In the genomic region with DNA sequence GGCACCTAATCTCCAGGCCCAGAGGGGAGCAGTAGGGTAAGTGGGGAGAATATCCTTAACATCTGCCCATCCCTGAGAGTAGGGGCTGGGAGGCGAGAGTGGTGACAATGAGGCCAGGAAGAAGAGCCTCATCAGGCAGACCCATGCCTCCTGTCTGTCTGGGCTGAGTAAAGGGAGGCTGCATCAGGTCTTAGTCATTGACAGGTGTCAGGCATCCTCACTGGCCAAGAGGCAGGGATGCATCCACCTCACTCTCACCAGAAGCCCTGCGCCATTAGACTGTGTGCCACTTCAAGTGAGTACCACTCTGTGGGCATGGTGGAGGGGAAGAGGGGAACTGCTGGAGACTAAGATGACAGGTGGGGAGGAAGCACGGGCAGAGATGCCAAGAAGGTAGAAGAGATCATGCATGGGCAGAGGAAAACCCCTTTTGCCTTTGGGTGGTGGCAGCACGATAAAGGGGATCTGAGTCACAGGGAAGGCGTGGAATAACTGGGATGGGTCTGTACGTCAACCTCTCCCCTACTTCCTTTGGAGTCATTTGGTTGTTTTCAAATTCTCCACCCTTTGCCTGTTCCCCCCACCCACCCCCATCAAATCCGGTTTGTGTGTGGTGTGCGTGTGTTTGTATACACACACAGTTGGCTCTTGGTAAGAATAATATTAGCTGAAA, we compare ENCODE assay signal across 15 cellular contexts. TPM values are rescaled to one million over a fixed set of nuclear protein-coding genes. Genes with fewer than 3 reads are reported as not detected.
DNase-seq lines count a peak whose midpoint lies in the region; ATAC-seq and TF ChIP-seq lines count a peak whose summit lies in the region.
"Had no signal": no experiment of that assay in that cellular context is flagged by ENCODE, and none has a peak within 500 bp of the region (broad histone marks: within the 10 kb centered on the region; RNA-seq: fewer than 3 reads in every experiment).

No MANE protein-coding gene starts in this region.

- no peak overlapping the region for H3K4me3 Mint-ChIP-seq in activated T-cell treated with anti-CD3 and anti-CD28 coated beads, Interleukin-2, amount 50 U/mL, for 4 hours
- H3K4me3 Mint-ChIP-seq: activated CD8-positive, alpha-beta memory T cell treated with anti-CD3 and anti-CD28 coated beads, Interleukin-2, amount 10 ng/mL, durations not matched to agents 7 days and 5 days; IgD-negative memory B cell had no signal

- H3K27me3 ChIP-seq in ACC112 (ENCODE audit: insufficient read depth, low read length), result no peaks in the 10 kb centered on the region
- H3K27me3 ChIP-seq: uterus had no signal

- H3K36me3 ChIP-seq in ACC112 (ENCODE audit: insufficient read depth, low read length), result no peaks in the 10 kb centered on the region
- H3K36me3 ChIP-seq: uterus had no signal

- H3K4me1 Mint-ChIP-seq in activated T-cell treated with anti-CD3 and anti-CD28 coated beads, Interleukin-2, amount 50 U/mL, for 4 hours (ENCODE audit: low read depth), result no peaks in the 10 kb centered on the region
- H3K4me1 Mint-ChIP-seq: activated CD8-positive, alpha-beta memory T cell treated with anti-CD3 and anti-CD28 coated beads, Interleukin-2, amount 10 ng/mL, durations not matched to agents 7 days and 5 days had no signal

- H3K4me3 ChIP-seq in ACC112 (ENCODE audit: low read depth, low read length), result no peak overlapping the region
- H3K4me3 ChIP-seq in cardiac fibroblast (replicated peaks in 1 of 2; ENCODE audit: low read depth in 2 of 2, low read length in 2 of 2), result no peak overlapping the region
- H3K4me3 ChIP-seq: skin epidermis, uterus had no signal

- H3K9me3 Mint-ChIP-seq in activated T-cell treated with anti-CD3 and anti-CD28 coated beads, Interleukin-2, amount 50 U/mL, for 4 hours, result no peaks in the 10 kb centered on the region
- H3K9me3 Mint-ChIP-seq: IgD-negative memory B cell had no signal

- no peak for ATAC-seq in activated T-cell treated with anti-CD3 and anti-CD28 coated beads, Interleukin-2, amount 50 U/mL, for 4 hours
- ATAC-seq: activated CD8-positive, alpha-beta memory T cell treated with anti-CD3 and anti-CD28 coated beads, Interleukin-2, amount 10 ng/mL, durations not matched to agents 7 days and 5 days had no signal

- peaks cover 4% of the 10 kb centered on the region for H3K36me3 Mint-ChIP-seq in activated T-cell treated with anti-CD3 and anti-CD28 coated beads, Interleukin-2, amount 50 U/mL, for 4 hours (ENCODE audit: insufficient read depth)
- H3K36me3 Mint-ChIP-seq: activated CD8-positive, alpha-beta memory T cell treated with anti-CD3 and anti-CD28 coated beads, Interleukin-2, amount 10 ng/mL, durations not matched to agents 7 days and 5 days had no signal

- peak overlapping the region; percentile 60; the same call in 1 of the 2 replicates for H3K27ac ChIP-seq in ACC112 (ENCODE audit: low read depth, low read length)
- H3K27ac ChIP-seq: uterus had no signal

- H2AFZ ChIP-seq in ACC112 (ENCODE audit: low read length, unreplicated experiment), result no peak overlapping the region

- no peak for TF ChIP-seq CTCF in cardiac fibroblast (IDR thresholded peaks at IDR 0.05; ENCODE audit: low read depth, low read length)

- H3K27me3 Mint-ChIP-seq in activated T-cell treated with anti-CD3 and anti-CD28 coated beads, Interleukin-2, amount 50 U/mL, for 4 hours (ENCODE audit: low read depth), result no peaks in the 10 kb centered on the region
- H3K27me3 Mint-ChIP-seq: activated CD8-positive, alpha-beta memory T cell treated with anti-CD3 and anti-CD28 coated beads, Interleukin-2, amount 10 ng/mL, durations not matched to agents 7 days and 5 days; IgD-negative memory B cell had no signal

- peaks cover 19% of the 10 kb centered on the region for H3K4me1 ChIP-seq in ACC112 (ENCODE audit: control insufficient read depth, insufficient read depth, low read length, unreplicated experiment)
- H3K4me1 ChIP-seq: uterus had no signal

- no peaks in the 10 kb centered on the region for H3K79me2 ChIP-seq in ACC112 (ENCODE audit: control insufficient read depth, insufficient read depth, low read length, unreplicated experiment)

- DNase-seq in LHCN-M2 (ENCODE audit: low read depth) (peak; percentile 37), cardiac fibroblast (ENCODE audit: low read depth in 2 of 2) (peak; percentile 76 to 84), kidney tubule cell (ENCODE audit: low spot score) (peak; percentile 52), NCI-H2081 (lab: John Stamatoyannopoulos, UW) (no peak), DMS 273 treated with DMSO at 0.1 percent for 48 hours (lab: John Stamatoyannopoulos, UW) (no peak), SK-N-DZ (ENCODE audit: low spot score) (no peak)
- no peak for DNase-seq in activated T-cell treated with anti-CD3 and anti-CD28 coated beads, Interleukin-2, amount 50 U/mL, for 4 hours
- DNase-seq: activated CD8-positive, alpha-beta memory T cell treated with anti-CD3 and anti-CD28 coated beads, Interleukin-2, amount 10 ng/mL, durations not matched to agents 7 days and 5 days; activated naive CD4-positive, alpha-beta T cell treated with anti-CD3 and anti-CD28 coated beads, Interleukin-2, amount 50 U/mL, for 16 hours; NCI-H1105 treated with DMSO at 0.1 percent for 48 hours; stimulated activated naive CD4-positive, alpha-beta T cell treated with Interleukin-2 at 50 U/mL for 16 hours; uterus had no signal

RNA-seq across cellular contexts. Expression of a gene that starts 14.1 kb away (rescaled TPM):
- total RNA-seq in LHCN-M2 (2014; rRNA removed), result 166 and 196 TPM in 2 replicates
- polyA plus RNA-seq in LHCN-M2 (2012), result 116 TPM
- polyA plus RNA-seq in SK-N-DZ (2014; cell fraction: cytosol; rRNA removed), result 143 and 145 TPM in 2 replicates
- 79.6 and 81.3 TPM in 2 replicates for polyA plus RNA-seq in SK-N-DZ (2014; cell fraction: nucleus; rRNA removed)
- 10 to 100 TPM; 44.1 to 47.6 (median 47.1) TPM for total RNA-seq in activated T-cell treated with anti-CD3 and anti-CD28 coated beads, Interleukin-2, amount 50 U/mL, for 4 hours

RNA-seq across cellular contexts. Expression of a gene that starts 14.2 kb away (rescaled TPM):
- 25.0 and 29.8 TPM in 2 replicates for total RNA-seq in LHCN-M2 (2014; rRNA removed)
- polyA plus RNA-seq in LHCN-M2 (2012), result 17.6 TPM
- polyA plus RNA-seq in SK-N-DZ (2014; cell fraction: cytosol; rRNA removed), result 19.1 and 20.7 TPM in 2 replicates
- polyA plus RNA-seq in SK-N-DZ (2014; cell fraction: nucleus; rRNA removed), result 11.1 and 14.9 TPM in 2 replicates
- total RNA-seq in activated T-cell treated with anti-CD3 and anti-CD28 coated beads, Interleukin-2, amount 50 U/mL, for 4 hours, result 10 to 100 TPM; 15.6 to 18.3 (median 17.6) TPM

Comparison
In these comparisons a context has a peak if more than half of its experiments do, and no peak if none do; other contexts are left out.
1. DNase-seq: peak in LHCN-M2 (single experiment), cardiac fibroblast (2 of 2) and kidney tubule cell (single experiment); none in NCI-H2081 (0 of 2), DMS 273 treated with DMSO at 0.1 percent for 48 hours (single experiment), SK-N-DZ (single experiment) and activated T-cell treated with anti-CD3 and anti-CD28 coated beads, Interleukin-2, amount 50 U/mL, for 4 hours (single experiment).